ENCODE assay signal across 1 cellular context in the genomic region with DNA sequence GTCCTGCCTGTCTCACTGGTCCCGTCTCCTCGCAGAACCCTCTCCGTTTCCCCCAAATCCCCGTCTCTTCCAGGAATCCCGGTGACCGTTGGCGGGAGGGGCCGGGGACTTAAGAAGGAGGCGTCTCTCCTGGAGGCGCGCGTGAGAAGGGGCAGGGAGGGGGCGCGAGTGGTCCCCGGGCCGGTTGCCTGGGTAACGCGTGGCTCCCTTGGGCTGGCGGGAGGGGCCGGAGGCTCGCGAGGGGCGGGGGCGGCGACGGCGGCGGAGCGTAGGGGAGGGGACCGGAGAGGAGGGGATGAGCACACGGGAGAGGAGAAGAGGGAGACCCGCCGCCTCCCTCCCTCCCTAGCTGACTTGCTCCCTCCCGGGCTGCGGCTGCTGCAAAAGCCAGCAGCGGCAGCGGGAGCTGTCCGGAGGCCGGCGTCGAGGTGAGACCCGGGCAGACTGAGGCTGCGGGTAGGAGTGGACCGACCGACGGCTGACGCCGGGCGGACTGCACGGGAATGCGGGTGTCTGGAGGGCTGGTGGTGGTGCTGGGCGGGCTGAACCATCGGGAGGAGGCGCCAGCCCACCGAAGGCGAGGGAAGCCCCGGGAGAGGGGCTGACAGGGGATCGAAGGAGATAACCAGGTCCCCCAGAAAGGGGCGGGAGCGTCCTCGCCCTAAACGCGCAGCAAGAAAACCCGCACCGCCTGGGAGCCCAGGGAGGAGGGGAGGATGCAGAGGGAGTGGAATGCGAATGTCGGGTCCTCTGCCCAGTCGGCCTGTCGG.
TF ChIP-seq lines count a peak whose summit lies in the region.

A gene (plus strand): TSS at position 298 of the 770 bp plus-strand sequence. CDS start 862 bp downstream, outside the sequence.

TF ChIP-seq in HepG2, 621 proteins besides CTCF, POLR2A, EP300 and RAD21 (continued from another document and continues in another):
- TF ChIP-seq ZNF180 (CRISPR knock-in tag; IDR thresholded peaks at IDR 0.05; ENCODE audit: borderline replicate concordance, low read depth): no peak
- TF ChIP-seq, protein P1, sequence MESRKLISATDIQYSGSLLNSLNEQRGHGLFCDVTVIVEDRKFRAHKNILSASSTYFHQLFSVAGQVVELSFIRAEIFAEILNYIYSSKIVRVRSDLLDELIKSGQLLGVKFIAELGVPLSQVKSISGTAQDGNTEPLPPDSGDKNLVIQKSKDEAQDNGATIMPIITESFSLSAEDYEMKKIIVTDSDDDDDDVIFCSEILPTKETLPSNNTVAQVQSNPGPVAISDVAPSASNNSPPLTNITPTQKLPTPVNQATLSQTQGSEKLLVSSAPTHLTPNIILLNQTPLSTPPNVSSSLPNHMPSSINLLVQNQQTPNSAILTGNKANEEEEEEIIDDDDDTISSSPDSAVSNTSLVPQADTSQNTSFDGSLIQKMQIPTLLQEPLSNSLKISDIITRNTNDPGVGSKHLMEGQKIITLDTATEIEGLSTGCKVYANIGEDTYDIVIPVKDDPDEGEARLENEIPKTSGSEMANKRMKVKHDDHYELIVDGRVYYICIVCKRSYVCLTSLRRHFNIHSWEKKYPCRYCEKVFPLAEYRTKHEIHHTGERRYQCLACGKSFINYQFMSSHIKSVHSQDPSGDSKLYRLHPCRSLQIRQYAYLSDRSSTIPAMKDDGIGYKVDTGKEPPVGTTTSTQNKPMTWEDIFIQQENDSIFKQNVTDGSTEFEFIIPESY (CRISPR knock-in tag; IDR thresholded peaks at IDR 0.05): no peak
- no peak for TF ChIP-seq TAF1 (CRISPR knock-in tag; IDR thresholded peaks at IDR 0.05)
- 0 out of 2 replicates have a peak, but pooled peaks have one; percentile 24 for TF ChIP-seq ZFY (CRISPR knock-in tag; IDR thresholded peaks at IDR 0.05)
- TF ChIP-seq, protein P2, sequence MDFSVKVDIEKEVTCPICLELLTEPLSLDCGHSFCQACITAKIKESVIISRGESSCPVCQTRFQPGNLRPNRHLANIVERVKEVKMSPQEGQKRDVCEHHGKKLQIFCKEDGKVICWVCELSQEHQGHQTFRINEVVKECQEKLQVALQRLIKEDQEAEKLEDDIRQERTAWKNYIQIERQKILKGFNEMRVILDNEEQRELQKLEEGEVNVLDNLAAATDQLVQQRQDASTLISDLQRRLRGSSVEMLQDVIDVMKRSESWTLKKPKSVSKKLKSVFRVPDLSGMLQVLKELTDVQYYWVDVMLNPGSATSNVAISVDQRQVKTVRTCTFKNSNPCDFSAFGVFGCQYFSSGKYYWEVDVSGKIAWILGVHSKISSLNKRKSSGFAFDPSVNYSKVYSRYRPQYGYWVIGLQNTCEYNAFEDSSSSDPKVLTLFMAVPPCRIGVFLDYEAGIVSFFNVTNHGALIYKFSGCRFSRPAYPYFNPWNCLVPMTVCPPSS (IDR thresholded peaks at IDR 0.05): no peak
- TF ChIP-seq, protein P3, sequence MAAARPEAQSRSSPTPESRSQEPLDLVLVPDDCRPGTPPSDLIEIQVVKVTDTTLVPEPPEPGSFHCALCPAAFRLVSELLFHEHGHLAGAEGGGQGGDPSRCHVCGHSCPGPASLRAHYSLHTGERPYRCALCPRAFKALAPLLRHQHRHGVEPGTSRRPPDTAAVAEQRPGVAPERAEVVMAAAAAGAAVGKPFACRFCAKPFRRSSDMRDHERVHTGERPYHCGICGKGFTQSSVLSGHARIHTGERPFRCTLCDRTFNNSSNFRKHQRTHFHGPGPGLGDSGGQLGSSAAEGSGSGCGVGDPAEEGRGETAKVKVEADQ (CRISPR knock-in tag; IDR thresholded peaks at IDR 0.05; ENCODE audit: borderline replicate concordance): peak; percentile 13; the same call in 1 of the 2 replicates
- TF ChIP-seq ZFP41 (CRISPR knock-in tag; IDR thresholded peaks at IDR 0.05; ENCODE audit: borderline replicate concordance): 0 out of 2 replicates have a peak, but pooled peaks have one; percentile 50
- no peak for TF ChIP-seq THYN1 (CRISPR knock-in tag; IDR thresholded peaks at IDR 0.05; ENCODE audit: borderline replicate concordance, low read depth)
- TF ChIP-seq SMYD3 (CRISPR knock-in tag; IDR thresholded peaks at IDR 0.05): no peak
- 0 out of 2 replicates have a peak, but pooled peaks have one; percentile 5 for TF ChIP-seq RXRB (CRISPR knock-in tag; IDR thresholded peaks at IDR 0.05; ENCODE audit: borderline replicate concordance)
- TF ChIP-seq ELF3 (CRISPR knock-in tag; IDR thresholded peaks at IDR 0.05): 0 out of 2 replicates have a peak, but pooled peaks have one; percentile 9
- TF ChIP-seq, protein P4, sequence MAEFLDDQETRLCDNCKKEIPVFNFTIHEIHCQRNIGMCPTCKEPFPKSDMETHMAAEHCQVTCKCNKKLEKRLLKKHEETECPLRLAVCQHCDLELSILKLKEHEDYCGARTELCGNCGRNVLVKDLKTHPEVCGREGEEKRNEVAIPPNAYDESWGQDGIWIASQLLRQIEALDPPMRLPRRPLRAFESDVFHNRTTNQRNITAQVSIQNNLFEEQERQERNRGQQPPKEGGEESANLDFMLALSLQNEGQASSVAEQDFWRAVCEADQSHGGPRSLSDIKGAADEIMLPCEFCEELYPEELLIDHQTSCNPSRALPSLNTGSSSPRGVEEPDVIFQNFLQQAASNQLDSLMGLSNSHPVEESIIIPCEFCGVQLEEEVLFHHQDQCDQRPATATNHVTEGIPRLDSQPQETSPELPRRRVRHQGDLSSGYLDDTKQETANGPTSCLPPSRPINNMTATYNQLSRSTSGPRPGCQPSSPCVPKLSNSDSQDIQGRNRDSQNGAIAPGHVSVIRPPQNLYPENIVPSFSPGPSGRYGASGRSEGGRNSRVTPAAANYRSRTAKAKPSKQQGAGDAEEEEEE (CRISPR knock-in tag; IDR thresholded peaks at IDR 0.05; ENCODE audit: borderline replicate concordance): no peak
- no peak for TF ChIP-seq CREM (IDR thresholded peaks at IDR 0.05)
- TF ChIP-seq CREM (CRISPR knock-in tag; IDR thresholded peaks at IDR 0.05): no peak
- TF ChIP-seq PLRG1 (conservative IDR thresholded peaks at IDR 0.05): no peak
- TF ChIP-seq, protein P5, sequence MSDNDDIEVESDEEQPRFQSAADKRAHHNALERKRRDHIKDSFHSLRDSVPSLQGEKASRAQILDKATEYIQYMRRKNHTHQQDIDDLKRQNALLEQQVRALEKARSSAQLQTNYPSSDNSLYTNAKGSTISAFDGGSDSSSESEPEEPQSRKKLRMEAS (IDR thresholded peaks at IDR 0.05): no peak
- TF ChIP-seq MTF2 (CRISPR knock-in tag; IDR thresholded peaks at IDR 0.05; ENCODE audit: borderline replicate concordance): peak; percentile 36; the same call in 1 of the 2 replicates
- TF ChIP-seq, protein P6, sequence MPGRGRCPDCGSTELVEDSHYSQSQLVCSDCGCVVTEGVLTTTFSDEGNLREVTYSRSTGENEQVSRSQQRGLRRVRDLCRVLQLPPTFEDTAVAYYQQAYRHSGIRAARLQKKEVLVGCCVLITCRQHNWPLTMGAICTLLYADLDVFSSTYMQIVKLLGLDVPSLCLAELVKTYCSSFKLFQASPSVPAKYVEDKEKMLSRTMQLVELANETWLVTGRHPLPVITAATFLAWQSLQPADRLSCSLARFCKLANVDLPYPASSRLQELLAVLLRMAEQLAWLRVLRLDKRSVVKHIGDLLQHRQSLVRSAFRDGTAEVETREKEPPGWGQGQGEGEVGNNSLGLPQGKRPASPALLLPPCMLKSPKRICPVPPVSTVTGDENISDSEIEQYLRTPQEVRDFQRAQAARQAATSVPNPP (CRISPR knock-in tag; IDR thresholded peaks at IDR 0.05): no peak
- TF ChIP-seq ZSCAN21 (CRISPR knock-in tag; IDR thresholded peaks at IDR 0.05; ENCODE audit: borderline replicate concordance): peak; percentile 39; the same call in 1 of the 2 replicates
- TF ChIP-seq, protein P7, sequence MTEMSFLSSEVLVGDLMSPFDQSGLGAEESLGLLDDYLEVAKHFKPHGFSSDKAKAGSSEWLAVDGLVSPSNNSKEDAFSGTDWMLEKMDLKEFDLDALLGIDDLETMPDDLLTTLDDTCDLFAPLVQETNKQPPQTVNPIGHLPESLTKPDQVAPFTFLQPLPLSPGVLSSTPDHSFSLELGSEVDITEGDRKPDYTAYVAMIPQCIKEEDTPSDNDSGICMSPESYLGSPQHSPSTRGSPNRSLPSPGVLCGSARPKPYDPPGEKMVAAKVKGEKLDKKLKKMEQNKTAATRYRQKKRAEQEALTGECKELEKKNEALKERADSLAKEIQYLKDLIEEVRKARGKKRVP (CRISPR knock-in tag; IDR thresholded peaks at IDR 0.05): 0 out of 4 replicates have a peak, but pooled peaks of 1 of the 2 experiments have one; percentile 22
- no peak for TF ChIP-seq ZNF20 (CRISPR knock-in tag; IDR thresholded peaks at IDR 0.05)
- TF ChIP-seq ZNF766 (CRISPR knock-in tag; IDR thresholded peaks at IDR 0.05; ENCODE audit: borderline replicate concordance): no peak
- 0 out of 2 replicates have a peak, but pooled peaks have one; percentile 48 for TF ChIP-seq ZFP82 (CRISPR knock-in tag; IDR thresholded peaks at IDR 0.05; ENCODE audit: borderline replicate concordance)
- TF ChIP-seq, protein P8, sequence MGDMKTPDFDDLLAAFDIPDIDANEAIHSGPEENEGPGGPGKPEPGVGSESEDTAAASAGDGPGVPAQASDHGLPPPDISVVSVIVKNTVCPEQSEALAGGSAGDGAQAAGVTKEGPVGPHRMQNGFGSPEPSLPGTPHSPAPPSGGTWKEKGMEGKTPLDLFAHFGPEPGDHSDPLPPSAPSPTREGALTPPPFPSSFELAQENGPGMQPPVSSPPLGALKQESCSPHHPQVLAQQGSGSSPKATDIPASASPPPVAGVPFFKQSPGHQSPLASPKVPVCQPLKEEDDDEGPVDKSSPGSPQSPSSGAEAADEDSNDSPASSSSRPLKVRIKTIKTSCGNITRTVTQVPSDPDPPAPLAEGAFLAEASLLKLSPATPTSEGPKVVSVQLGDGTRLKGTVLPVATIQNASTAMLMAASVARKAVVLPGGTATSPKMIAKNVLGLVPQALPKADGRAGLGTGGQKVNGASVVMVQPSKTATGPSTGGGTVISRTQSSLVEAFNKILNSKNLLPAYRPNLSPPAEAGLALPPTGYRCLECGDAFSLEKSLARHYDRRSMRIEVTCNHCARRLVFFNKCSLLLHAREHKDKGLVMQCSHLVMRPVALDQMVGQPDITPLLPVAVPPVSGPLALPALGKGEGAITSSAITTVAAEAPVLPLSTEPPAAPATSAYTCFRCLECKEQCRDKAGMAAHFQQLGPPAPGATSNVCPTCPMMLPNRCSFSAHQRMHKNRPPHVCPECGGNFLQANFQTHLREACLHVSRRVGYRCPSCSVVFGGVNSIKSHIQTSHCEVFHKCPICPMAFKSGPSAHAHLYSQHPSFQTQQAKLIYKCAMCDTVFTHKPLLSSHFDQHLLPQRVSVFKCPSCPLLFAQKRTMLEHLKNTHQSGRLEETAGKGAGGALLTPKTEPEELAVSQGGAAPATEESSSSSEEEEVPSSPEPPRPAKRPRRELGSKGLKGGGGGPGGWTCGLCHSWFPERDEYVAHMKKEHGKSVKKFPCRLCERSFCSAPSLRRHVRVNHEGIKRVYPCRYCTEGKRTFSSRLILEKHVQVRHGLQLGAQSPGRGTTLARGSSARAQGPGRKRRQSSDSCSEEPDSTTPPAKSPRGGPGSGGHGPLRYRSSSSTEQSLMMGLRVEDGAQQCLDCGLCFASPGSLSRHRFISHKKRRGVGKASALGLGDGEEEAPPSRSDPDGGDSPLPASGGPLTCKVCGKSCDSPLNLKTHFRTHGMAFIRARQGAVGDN (CRISPR knock-in tag; IDR thresholded peaks at IDR 0.05): peak; percentile 57
- 0 out of 2 replicates have a peak, but pooled peaks have one; percentile 19 for TF ChIP-seq PAX8 (CRISPR knock-in tag; IDR thresholded peaks at IDR 0.05; ENCODE audit: borderline replicate concordance)
- TF ChIP-seq, protein P9, sequence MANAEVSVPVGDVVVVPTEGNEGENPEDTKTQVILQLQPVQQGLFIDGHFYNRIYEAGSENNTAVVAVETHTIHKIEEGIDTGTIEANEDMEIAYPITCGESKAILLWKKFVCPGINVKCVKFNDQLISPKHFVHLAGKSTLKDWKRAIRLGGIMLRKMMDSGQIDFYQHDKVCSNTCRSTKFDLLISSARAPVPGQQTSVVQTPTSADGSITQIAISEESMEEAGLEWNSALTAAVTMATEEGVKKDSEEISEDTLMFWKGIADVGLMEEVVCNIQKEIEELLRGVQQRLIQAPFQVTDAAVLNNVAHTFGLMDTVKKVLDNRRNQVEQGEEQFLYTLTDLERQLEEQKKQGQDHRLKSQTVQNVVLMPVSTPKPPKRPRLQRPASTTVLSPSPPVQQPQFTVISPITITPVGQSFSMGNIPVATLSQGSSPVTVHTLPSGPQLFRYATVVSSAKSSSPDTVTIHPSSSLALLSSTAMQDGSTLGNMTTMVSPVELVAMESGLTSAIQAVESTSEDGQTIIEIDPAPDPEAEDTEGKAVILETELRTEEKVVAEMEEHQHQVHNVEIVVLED (CRISPR knock-in tag; IDR thresholded peaks at IDR 0.05; ENCODE audit: borderline replicate concordance): no peak
- peak; percentile 67 for TF ChIP-seq RFX3 (CRISPR knock-in tag; IDR thresholded peaks at IDR 0.05)
- TF ChIP-seq, protein P10, sequence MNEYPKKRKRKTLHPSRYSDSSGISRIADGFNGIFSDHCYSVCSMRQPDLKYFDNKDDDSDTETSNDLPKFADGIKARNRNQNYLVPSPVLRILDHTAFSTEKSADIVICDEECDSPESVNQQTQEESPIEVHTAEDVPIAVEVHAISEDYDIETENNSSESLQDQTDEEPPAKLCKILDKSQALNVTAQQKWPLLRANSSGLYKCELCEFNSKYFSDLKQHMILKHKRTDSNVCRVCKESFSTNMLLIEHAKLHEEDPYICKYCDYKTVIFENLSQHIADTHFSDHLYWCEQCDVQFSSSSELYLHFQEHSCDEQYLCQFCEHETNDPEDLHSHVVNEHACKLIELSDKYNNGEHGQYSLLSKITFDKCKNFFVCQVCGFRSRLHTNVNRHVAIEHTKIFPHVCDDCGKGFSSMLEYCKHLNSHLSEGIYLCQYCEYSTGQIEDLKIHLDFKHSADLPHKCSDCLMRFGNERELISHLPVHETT (CRISPR knock-in tag; conservative IDR thresholded peaks at IDR 0.05): no peak
- TF ChIP-seq, protein P11, sequence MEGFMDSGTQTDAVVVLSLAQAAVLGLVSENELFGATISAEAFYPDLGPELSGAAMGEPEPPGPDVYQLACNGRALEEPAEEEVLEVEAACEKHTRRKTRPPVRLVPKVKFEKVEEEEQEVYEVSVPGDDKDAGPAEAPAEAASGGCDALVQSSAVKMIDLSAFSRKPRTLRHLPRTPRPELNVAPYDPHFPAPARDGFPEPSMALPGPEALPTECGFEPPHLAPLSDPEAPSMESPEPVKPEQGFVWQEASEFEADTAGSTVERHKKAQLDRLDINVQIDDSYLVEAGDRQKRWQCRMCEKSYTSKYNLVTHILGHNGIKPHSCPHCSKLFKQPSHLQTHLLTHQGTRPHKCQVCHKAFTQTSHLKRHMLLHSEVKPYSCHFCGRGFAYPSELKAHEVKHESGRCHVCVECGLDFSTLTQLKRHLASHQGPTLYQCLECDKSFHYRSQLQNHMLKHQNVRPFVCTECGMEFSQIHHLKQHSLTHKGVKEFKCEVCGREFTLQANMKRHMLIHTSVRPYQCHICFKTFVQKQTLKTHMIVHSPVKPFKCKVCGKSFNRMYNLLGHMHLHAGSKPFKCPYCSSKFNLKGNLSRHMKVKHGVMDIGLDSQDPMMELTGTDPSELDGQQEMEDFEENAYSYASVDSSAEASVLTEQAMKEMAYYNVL (CRISPR knock-in tag; IDR thresholded peaks at IDR 0.05; ENCODE audit: borderline replicate concordance): 0 out of 2 replicates have a peak, but pooled peaks have one; percentile 33
- TF ChIP-seq, protein P12, sequence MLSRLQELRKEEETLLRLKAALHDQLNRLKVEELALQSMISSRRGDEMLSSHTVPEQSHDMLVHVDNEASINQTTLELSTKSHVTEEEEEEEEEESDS (CRISPR knock-in tag; IDR thresholded peaks at IDR 0.05; ENCODE audit: borderline replicate concordance): no peak
- no peak for TF ChIP-seq TGIF2 (CRISPR knock-in tag; IDR thresholded peaks at IDR 0.05)
- no peak for TF ChIP-seq STAG1 (CRISPR knock-in tag; IDR thresholded peaks at IDR 0.05)
- no peak for TF ChIP-seq HOXA3 (CRISPR knock-in tag; IDR thresholded peaks at IDR 0.05)
- 0 out of 3 replicates have a peak, but pooled peaks have one; percentile 54 for TF ChIP-seq MXI1 (IDR thresholded peaks at IDR 0.05; ENCODE audit: borderline replicate concordance, low read depth, low read length)
- TF ChIP-seq PHF21A (CRISPR knock-in tag; IDR thresholded peaks at IDR 0.05): no peak
- no peak for TF ChIP-seq ZNF543 (CRISPR knock-in tag; IDR thresholded peaks at IDR 0.05)
- TF ChIP-seq ZSCAN9 (CRISPR knock-in tag; IDR thresholded peaks at IDR 0.05; ENCODE audit: borderline replicate concordance): no peak
- TF ChIP-seq ATRX (CRISPR knock-in tag; IDR thresholded peaks at IDR 0.05; ENCODE audit: borderline replicate concordance): no peak
